Comparison of ENCODE assay signal across 18 cellular contexts in the genomic region with DNA sequence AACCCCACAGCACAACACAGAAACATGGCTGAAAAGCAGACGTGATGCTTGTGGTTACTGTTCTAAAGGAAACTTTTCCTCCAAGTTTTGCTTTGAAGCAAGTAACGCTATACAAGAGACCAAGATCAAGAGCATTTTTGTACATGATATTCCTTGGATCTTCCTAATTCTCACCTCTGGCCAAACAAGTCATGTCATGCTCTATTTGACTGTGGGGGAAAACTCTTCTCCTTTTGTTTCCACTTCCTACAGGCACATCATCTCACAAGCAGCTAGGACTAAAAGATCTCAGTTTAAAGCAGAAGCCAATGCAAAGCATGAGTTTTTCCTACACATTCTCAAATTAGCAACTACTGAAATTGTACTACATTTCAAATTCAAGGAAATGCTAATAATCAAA. TPM values are rescaled to one million over a fixed set of nuclear protein-coding genes. Genes with fewer than 3 reads are reported as not detected.
DNase-seq lines count a peak whose midpoint lies in the region; ATAC-seq and TF ChIP-seq lines count a peak whose summit lies in the region.
"Had no signal": no experiment of that assay in that cellular context is flagged by ENCODE, and none has a peak within 500 bp of the region (broad histone marks: within the 10 kb centered on the region; RNA-seq: fewer than 3 reads in every experiment).

No MANE protein-coding gene starts in this region.

- H3K4me1 Mint-ChIP-seq in activated naive CD4-positive, alpha-beta T cell treated with anti-CD3 and anti-CD28 coated beads, Interleukin-2, amount 50 U/mL, for 24 hours, result peaks cover 47% of the 10 kb centered on the region
- H3K4me1 Mint-ChIP-seq in chondrocyte (ENCODE audit: low read depth) (peaks cover 51% of the 10 kb centered on the region), mesothelial cell of epicardium (peaks cover 41% of the 10 kb centered on the region)

- no peak for TF ChIP-seq CTCF in chondrocyte (IDR thresholded peaks at IDR 0.05)
- TF ChIP-seq CTCF in mesothelial cell of epicardium (IDR thresholded peaks at IDR 0.05; ENCODE audit: unreplicated experiment), result no peak
- no peak for TF ChIP-seq CTCF in vagina (IDR thresholded peaks at IDR 0.05)

- no peaks in the 10 kb centered on the region for H3K9me3 Mint-ChIP-seq in activated naive CD4-positive, alpha-beta T cell treated with anti-CD3 and anti-CD28 coated beads, Interleukin-2, amount 50 U/mL, for 24 hours
- H3K9me3 Mint-ChIP-seq in chondrocyte (ENCODE audit: low read depth) (no peaks in the 10 kb centered on the region), mesothelial cell of epicardium (no peaks in the 10 kb centered on the region)
- H3K9me3 Mint-ChIP-seq: CD4-positive, alpha-beta T cell; H9 had no signal

- no peak for TF ChIP-seq POLR2A in vagina (IDR thresholded peaks at IDR 0.05)

- H3K36me3 Mint-ChIP-seq in activated naive CD4-positive, alpha-beta T cell treated with anti-CD3 and anti-CD28 coated beads, Interleukin-2, amount 50 U/mL, for 24 hours, result peaks cover 22% of the 10 kb centered on the region
- H3K36me3 Mint-ChIP-seq in chondrocyte (ENCODE audit: low read depth) (peaks cover 3% of the 10 kb centered on the region), mesothelial cell of epicardium (peaks cover under 1% of the 10 kb centered on the region)

- H3K9me3 ChIP-seq in vagina, result no peaks in the 10 kb centered on the region
- H3K9me3 ChIP-seq: BE2C had no signal

- no peaks in the 10 kb centered on the region for H3K36me3 ChIP-seq in vagina

- peaks cover 52% of the 10 kb centered on the region for H3K4me1 ChIP-seq in vagina
- H3K4me1 ChIP-seq: BE2C had no signal

- ATAC-seq in HG03039 (IDR thresholded peaks at IDR 0.05; ENCODE audit: unreplicated experiment) (no peak), HG02884 (IDR thresholded peaks at IDR 0.05; ENCODE audit: unreplicated experiment) (no peak)

- no peaks in the 10 kb centered on the region for H3K27me3 ChIP-seq in vagina
- H3K27me3 ChIP-seq: BE2C had no signal

- H3K4me3 ChIP-seq in vagina, result no peak overlapping the region

- H3K27ac Mint-ChIP-seq in activated naive CD4-positive, alpha-beta T cell treated with anti-CD3 and anti-CD28 coated beads, Interleukin-2, amount 50 U/mL, for 24 hours, result no peak overlapping the region
- H3K27ac Mint-ChIP-seq in chondrocyte (ENCODE audit: unreplicated experiment) (peak overlapping the region; percentile 19), mesothelial cell of epicardium (peak overlapping the region; percentile 18)
- H3K27ac Mint-ChIP-seq: CD4-positive, alpha-beta T cell had no signal

- no peaks in the 10 kb centered on the region for H3K27me3 Mint-ChIP-seq in activated naive CD4-positive, alpha-beta T cell treated with anti-CD3 and anti-CD28 coated beads, Interleukin-2, amount 50 U/mL, for 24 hours
- H3K27me3 Mint-ChIP-seq in chondrocyte (ENCODE audit: low read depth) (no peaks in the 10 kb centered on the region), mesothelial cell of epicardium (ENCODE audit: low read depth) (no peaks in the 10 kb centered on the region)
- H3K27me3 Mint-ChIP-seq: CD4-positive, alpha-beta T cell had no signal

- intact Hi-C loops in vagina (cut with DNase I), result loop anchor here (10.0 kb wide), 1 partner anchor 78 kb away; no protein-coding TSS in a partner anchor

- no peak for DNase-seq in activated naive CD4-positive, alpha-beta T cell treated with Interleukin-2 at 50 U/mL for 16 hours
- DNase-seq in chondrocyte (ENCODE audit: low spot score), result no peak
- no peak for DNase-seq in mesothelial cell of epicardium (ENCODE audit: low spot score in 2 of 2, unreplicated experiment in 2 of 2)
- no peak for DNase-seq in vagina (ENCODE audit: extremely low spot score in 2 of 2)
- DNase-seq in NCI-H526 treated with DMSO at 0.1 percent for 48 hours (lab: John Stamatoyannopoulos, UW), result no peak
- DNase-seq: BE2C; CD4-positive, alpha-beta T cell; DMS153; GF-D8; H9; NCI-H1105 treated with DMSO at 0.1 percent for 48 hours; NCI-H1694; NCI-H2081 treated with DMSO at 0.1 percent for 48 hours; NCI-H510A treated with DMSO at 0.1 percent for 48 hours had no signal

- peak overlapping the region; percentile 33 for H3K4me3 Mint-ChIP-seq in activated naive CD4-positive, alpha-beta T cell treated with anti-CD3 and anti-CD28 coated beads, Interleukin-2, amount 50 U/mL, for 24 hours
- no peak overlapping the region for H3K4me3 Mint-ChIP-seq in chondrocyte (ENCODE audit: unreplicated experiment)
- H3K4me3 Mint-ChIP-seq in mesothelial cell of epicardium, result no peak overlapping the region
- H3K4me3 Mint-ChIP-seq: CD4-positive, alpha-beta T cell; H9 had no signal

- peak overlapping the region; percentile 64 for H3K27ac ChIP-seq in vagina
- H3K27ac ChIP-seq: 22Rv1 had no signal

RNA-seq across cellular contexts. Expression of gene CFDP1, which starts 50.7 kb away (rescaled TPM):
- total RNA-seq in chondrocyte (45.3 to 48.9 TPM (median 46.1 TPM) in 3 replicates), mesothelial cell of epicardium (86.7 to 89.1 TPM (median 87.0 TPM) in 3 replicates), vagina (45.7 TPM)
